Comparison of ENCODE assay signal across 1 cellular context in the genomic region with DNA sequence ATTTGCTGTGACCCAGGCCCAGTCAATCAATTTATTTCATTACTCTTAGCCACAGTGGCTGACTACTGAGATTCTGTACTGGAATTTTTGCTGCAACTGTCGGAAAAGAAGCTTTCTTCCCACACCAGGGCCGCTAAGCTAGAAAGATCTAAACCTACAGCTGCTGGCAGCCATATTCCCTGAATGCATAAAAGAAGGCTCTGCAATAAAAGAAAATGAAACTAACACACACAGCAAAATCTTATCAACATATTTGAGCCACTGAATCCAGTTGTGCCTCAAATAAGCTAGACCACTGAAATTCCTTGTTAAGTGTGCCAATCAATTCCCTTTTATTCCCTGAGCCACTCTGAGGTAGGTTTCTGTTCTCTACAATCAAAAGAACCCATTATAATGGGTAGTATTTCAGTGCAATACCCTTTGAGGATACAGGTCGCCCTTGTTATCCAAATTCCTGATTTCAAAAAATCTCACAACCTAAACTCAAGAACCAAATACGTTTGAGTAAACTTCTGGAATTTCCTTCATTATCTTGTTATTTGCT.
TF ChIP-seq lines count a peak whose summit lies in the region.

No MANE protein-coding gene starts in this region.

TF ChIP-seq in GM23338, 12 proteins besides CTCF, POLR2A, EP300 and RAD21 (continued from another document):
- TF ChIP-seq REST (IDR thresholded peaks at IDR 0.05; ENCODE audit: unreplicated experiment) (no peak), POLR2AphosphoS5 (IDR thresholded peaks at IDR 0.05; ENCODE audit: low read depth) (no peak), STAT1 (IDR thresholded peaks at IDR 0.05; ENCODE audit: unreplicated experiment) (no peak)
